Comparison of ENCODE assay signal across 11 cellular contexts in genomic region chr5:113245427-113246052, GRCh38.
DNase-seq lines count a peak whose midpoint lies in the region; ATAC-seq and TF ChIP-seq lines count a peak whose summit lies in the region.
"Had no signal": no experiment of that assay in that cellular context is flagged by ENCODE, and none has a peak within 500 bp of the region (broad histone marks: within the 10 kb centered on the region; RNA-seq: fewer than 3 reads in every experiment).

No MANE protein-coding gene starts in this region.

- DNase-seq in fibroblast of the aortic adventitia (ENCODE audit: low read depth) (peak; percentile 59), amniotic stem cell (lab: John Stamatoyannopoulos, UW) (no peak), hypothalamus (lab: John Stamatoyannopoulos, UW) (no peak)
- DNase-seq in activated CD8-positive, alpha-beta memory T cell treated with anti-CD3 and anti-CD28 coated beads, Interleukin-2, amount 50 U/mL, for 48 hours = no peak
- no peak for DNase-seq in stimulated activated CD4-positive, alpha-beta T cell treated with anti-CD3 and anti-CD28 coated beads, Interleukin-4, amount 100 ng/mL, for 1 hour
- DNase-seq: effector CD4-positive, alpha-beta T cell; GF-D8; NCI-H1436 treated with DMSO at 0.1 percent for 48 hours had no signal

- no peaks in the 10 kb centered on the region for H3K79me2 ChIP-seq in KMS-11 (ENCODE audit: insufficient read depth, low read depth)

- H3K4me3 ChIP-seq in KMS-11 (IDR thresholded peaks at IDR 0.05; ENCODE audit: insufficient read depth, low read depth, low read length) (no peak overlapping the region), fibroblast of the aortic adventitia (ENCODE audit: low read depth, low read length) (no peak overlapping the region), rectal smooth muscle tissue (ENCODE audit: low read length) (no peak overlapping the region)

- peak overlapping the region; percentile 7; the same call in 1 of the 2 replicates for H3K27ac ChIP-seq in KMS-11
- H3K27ac ChIP-seq in rectal smooth muscle tissue (ENCODE audit: low read depth, low read length) = peak overlapping the region; percentile 54

- no peak for TF ChIP-seq CTCF in KMS-11 (conservative IDR thresholded peaks at IDR 0.05; ENCODE audit: low read depth, low read length)
- no peak for TF ChIP-seq CTCF in fibroblast of the aortic adventitia (IDR thresholded peaks at IDR 0.05; ENCODE audit: insufficient read depth, low read length)

- H3K27me3 ChIP-seq in KMS-11 (ENCODE audit: insufficient read depth, low read depth) (no peaks in the 10 kb centered on the region), rectal smooth muscle tissue (ENCODE audit: control insufficient read depth, insufficient read depth, low read length) (no peaks in the 10 kb centered on the region)

- H2AFZ ChIP-seq in KMS-11 (ENCODE audit: low read depth) = no peak overlapping the region

- H3K4me1 ChIP-seq in KMS-11 (ENCODE audit: low read depth, poor library complexity, severe bottlenecking) = peaks cover 34% of the 10 kb centered on the region
- H3K4me1 ChIP-seq in rectal smooth muscle tissue (ENCODE audit: control insufficient read depth, insufficient read depth, low read length) = peaks cover 4% of the 10 kb centered on the region

- no peaks in the 10 kb centered on the region for H3K36me3 ChIP-seq in KMS-11 (ENCODE audit: insufficient read depth)
- H3K36me3 ChIP-seq in rectal smooth muscle tissue (ENCODE audit: control insufficient read depth, insufficient read depth, low read length) = no peaks in the 10 kb centered on the region

- H4K20me1 ChIP-seq in KMS-11 (ENCODE audit: insufficient read depth) = no peaks in the 10 kb centered on the region

- ATAC-seq in GM18909 (IDR thresholded peaks at IDR 0.05; ENCODE audit: poor library complexity, unreplicated experiment) = peak; percentile 37

- H3K9ac ChIP-seq in KMS-11 = no peak overlapping the region
- no peak overlapping the region for H3K9ac ChIP-seq in rectal smooth muscle tissue (ENCODE audit: low read length)

- peak overlapping the region; percentile 39 for H3K4me2 ChIP-seq in KMS-11
